In the genomic region with DNA sequence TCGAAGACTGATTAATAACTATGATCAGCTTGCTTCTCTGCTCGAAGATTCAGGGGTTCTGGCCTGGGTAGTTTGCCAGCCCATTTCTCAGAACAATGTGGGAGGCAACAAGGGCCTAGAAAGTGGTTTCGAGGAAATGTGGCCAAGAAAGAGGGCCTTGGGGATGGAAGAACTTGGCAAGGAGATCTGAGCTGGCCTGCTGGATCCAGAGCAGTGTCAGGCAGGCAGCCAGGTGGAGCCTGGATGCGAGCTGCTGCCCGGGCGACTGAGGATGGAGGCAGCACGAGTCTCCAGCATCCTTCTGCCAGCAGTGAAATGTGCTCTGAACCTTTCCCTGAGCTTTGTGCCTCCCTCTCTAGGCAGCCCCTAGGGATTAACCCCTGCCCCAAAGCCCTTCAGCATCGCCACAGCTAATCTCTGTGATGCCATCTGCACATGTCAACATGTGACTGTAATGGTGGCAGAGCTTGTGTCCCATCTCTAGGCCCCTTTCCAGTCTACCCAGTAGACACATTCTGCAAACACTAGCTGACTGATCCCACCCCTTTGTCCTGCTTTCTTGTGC, we compare ENCODE assay signal across 11 cellular contexts.
DNase-seq lines count a peak whose midpoint lies in the region; FAIRE-seq and TF ChIP-seq lines count a peak whose summit lies in the region.
"Had no signal": no experiment of that assay in that cellular context is flagged by ENCODE, and none has a peak within 500 bp of the region (broad histone marks: within the 10 kb centered on the region; RNA-seq: fewer than 3 reads in every experiment).

No MANE protein-coding gene starts in this region.

- no peak overlapping the region for H3K27ac ChIP-seq in OCI-LY7 (ENCODE audit: low read depth, low read length, poor library complexity, severe bottlenecking)

- no peak overlapping the region for H3K4me2 ChIP-seq in OCI-LY7 (ENCODE audit: low read length)

- TF ChIP-seq CTCF in D721Med (IDR thresholded peaks at IDR 0.05; ENCODE audit: insufficient read depth, missing control alignments) (no peak), OCI-LY7 (conservative IDR thresholded peaks at IDR 0.05; ENCODE audit: low read length) (no peak)

- POLR2A ChIA-PET in OCI-LY7 (lab: Charles Lee), result interaction anchor here (0.6 to 1.0 kb wide), 4 partner anchors 14 to 299 kb away, joined by 3 to 5 read pairs (median 4); a partner anchor contains a TSS

- no peaks in the 10 kb centered on the region for H3K9me3 Mint-ChIP-seq in T-helper 2 cell treated with Interferon-gamma antibody and Interleukin-4, amounts not matched to agents 5 μg/mL and 100 μg/mL, for 36 hours
- H3K9me3 Mint-ChIP-seq: CD14-positive monocyte had no signal

- no peak overlapping the region for H2AFZ ChIP-seq in OCI-LY7 (ENCODE audit: low read length)

- H3K36me3 Mint-ChIP-seq in T-helper 2 cell treated with Interferon-gamma antibody and Interleukin-4, amounts not matched to agents 5 μg/mL and 100 μg/mL, for 36 hours (ENCODE audit: low read depth), result no peaks in the 10 kb centered on the region
- H3K36me3 Mint-ChIP-seq: CD14-positive monocyte had no signal

- H3K4me1 ChIP-seq in OCI-LY7 (ENCODE audit: insufficient read depth, low read length, poor library complexity, severe bottlenecking), result peaks cover 35% of the 10 kb centered on the region

- peaks cover 29% of the 10 kb centered on the region for H3K4me1 Mint-ChIP-seq in T-helper 2 cell treated with Interferon-gamma antibody and Interleukin-4, amounts not matched to agents 5 μg/mL and 100 μg/mL, for 36 hours (ENCODE audit: low read depth)

- no peaks in the 10 kb centered on the region for H3K9me3 ChIP-seq in OCI-LY7 (ENCODE audit: low read length)

- DNase-seq in D721Med (ENCODE audit: insufficient read length, low spot score) (peak; percentile 79), NCI-H69 (lab: John Stamatoyannopoulos, UW) (peak; percentile 59), cerebellum (ENCODE audit: low spot score) (peak; percentile 64), nucleus accumbens (lab: John Stamatoyannopoulos, UW) (peak in 44 of 56 donors; percentile 20 to 77 (median 53)), OCI-LY7 (ENCODE audit: low spot score) (no peak), DMS153 treated with DMSO at 0.1 percent for 48 hours (lab: John Stamatoyannopoulos, UW; ENCODE audit: unreplicated experiment) (no peak), NCI-H187 treated with DMSO at 0.1 percent for 48 hours (lab: John Stamatoyannopoulos, UW) (no peak)
- DNase-seq in T-helper 2 cell treated with Interferon-gamma antibody and Interleukin-4, amounts not matched to agents 5 μg/mL and 100 μg/mL, for 36 hours (ENCODE audit: low spot score), result no peak
- DNase-seq: stimulated activated CD4-positive, alpha-beta T cell treated with anti-CD3 and anti-CD28 coated beads, Interleukin-4, amount 100 ng/mL, for 24 hours; stimulated activated naive CD8-positive, alpha-beta T cell treated with anti-CD3 and anti-CD28 coated beads, Interleukin-15, Interleukin-2, amounts not matched to agents 100 U/mL and 50 U/mL, for 24 hours had no signal

- peaks cover 3% of the 10 kb centered on the region for H3K27me3 Mint-ChIP-seq in T-helper 2 cell treated with Interferon-gamma antibody and Interleukin-4, amounts not matched to agents 5 μg/mL and 100 μg/mL, for 36 hours (ENCODE audit: low read depth)

- no peaks in the 10 kb centered on the region for H4K20me1 ChIP-seq in OCI-LY7 (ENCODE audit: insufficient read depth, low read length)

- H3K36me3 ChIP-seq in OCI-LY7 (ENCODE audit: insufficient read depth, low read length), result no peaks in the 10 kb centered on the region

- no peak overlapping the region for H3K4me3 Mint-ChIP-seq in T-helper 2 cell treated with Interferon-gamma antibody and Interleukin-4, amounts not matched to agents 5 μg/mL and 100 μg/mL, for 36 hours
- H3K4me3 Mint-ChIP-seq: CD14-positive monocyte had no signal

- H3K27ac Mint-ChIP-seq in T-helper 2 cell treated with Interferon-gamma antibody and Interleukin-4, amounts not matched to agents 5 μg/mL and 100 μg/mL, for 36 hours, result no peak overlapping the region

- peak; percentile 95 for FAIRE-seq in D721Med (lab: Jason Lieb, UNC)

- H3K79me2 ChIP-seq in OCI-LY7 (ENCODE audit: insufficient read depth, low read depth, low read length), result no peaks in the 10 kb centered on the region

- CTCF ChIA-PET in OCI-LY7 (lab: Charles Lee; ENCODE audit: unreplicated experiment), result no interaction called here

- intact Hi-C loops in OCI-LY7 (cut with micrococcal nuclease; ENCODE audit: unreplicated experiment), result no loop called here

- no peak overlapping the region for H3K4me3 ChIP-seq in OCI-LY7 (ENCODE audit: low read depth, low read length, poor library complexity, severe bottlenecking)

- no peaks in the 10 kb centered on the region for H3K9me2 ChIP-seq in OCI-LY7 (ENCODE audit: insufficient read depth, low read length)

- BruUV-seq in OCI-LY7 (replicated peaks; lab: Mats Ljungman, UMichigan), result no TSS peak

Comparison
In these comparisons a context has a peak if more than half of its experiments do, and no peak if none do; other contexts are left out.
1. DNase-seq: peak in D721Med (single experiment), NCI-H69 (single experiment), cerebellum (single experiment) and nucleus accumbens (44 of 56); none in T-helper 2 cell treated with Interferon-gamma antibody and Interleukin-4, amounts not matched to agents 5 μg/mL and 100 μg/mL, for 36 hours (single experiment), OCI-LY7 (single experiment), DMS153 treated with DMSO at 0.1 percent for 48 hours (single experiment) and NCI-H187 treated with DMSO at 0.1 percent for 48 hours (single experiment).